9 cellular contexts compared by ENCODE assay signal in the genomic region with DNA sequence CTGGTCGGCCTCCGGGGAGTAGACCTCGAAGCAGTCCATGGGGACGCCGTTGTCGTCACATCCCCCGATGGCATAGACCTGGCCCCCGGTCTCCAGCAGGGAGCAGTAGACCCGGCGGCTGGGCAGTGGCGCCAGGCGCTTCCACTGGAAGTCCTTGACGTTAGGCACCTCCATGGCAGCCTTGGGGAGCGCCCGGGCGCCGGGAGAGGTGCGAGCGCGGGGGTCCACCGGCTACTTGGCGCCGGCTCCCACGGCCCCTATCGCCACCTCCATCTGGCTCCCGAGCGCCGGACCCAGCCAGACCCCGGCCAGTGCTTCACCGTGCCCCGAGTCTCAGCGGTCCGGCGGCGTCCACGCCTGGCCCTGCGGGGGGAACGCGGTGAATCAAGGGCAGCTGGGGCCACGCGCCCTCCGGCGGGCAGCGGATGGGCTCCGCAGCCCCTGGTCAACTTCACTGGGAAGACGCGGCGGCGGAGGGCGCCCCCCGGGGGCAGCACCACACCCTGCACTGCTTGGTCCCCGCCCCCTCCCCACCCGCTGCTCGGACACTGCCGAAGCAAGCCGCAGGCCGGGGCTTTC. TPM values are rescaled to one million over a fixed set of nuclear protein-coding genes. Genes with fewer than 3 reads are reported as not detected.
DNase-seq lines count a peak whose midpoint lies in the region; ATAC-seq, FAIRE-seq and TF ChIP-seq lines count a peak whose summit lies in the region.
"Had no signal": no experiment of that assay in that cellular context is flagged by ENCODE, and none has a peak within 500 bp of the region (broad histone marks: within the 10 kb centered on the region; RNA-seq: fewer than 3 reads in every experiment).

No MANE protein-coding gene starts in this region.

- H3K36me3 ChIP-seq in bronchial epithelial cell (ENCODE audit: control insufficient read depth, insufficient read depth, low read length): no peaks in the 10 kb centered on the region
- no peaks in the 10 kb centered on the region for H3K36me3 ChIP-seq in left lung
- H3K36me3 ChIP-seq in tibial nerve: no peaks in the 10 kb centered on the region

- H3K27me3 Mint-ChIP-seq in activated naive CD4-positive, alpha-beta T cell treated with anti-CD3 and anti-CD28 coated beads, Interleukin-2, amount 10 ng/mL, durations not matched to agents 7 days and 5 days: peaks cover 97% of the 10 kb centered on the region
- H3K27me3 Mint-ChIP-seq in activated naive CD4-positive, alpha-beta T cell treated with anti-CD3 and anti-CD28 coated beads for 36 hours (ENCODE audit: low read depth): peaks cover 35% of the 10 kb centered on the region

- H3K4me3 ChIP-seq in bronchial epithelial cell (ENCODE audit: low read depth, low read length) (peak overlapping the region; percentile 11), left lung (peak overlapping the region; percentile 20 to 25), tibial nerve (peak overlapping the region; percentile 5 to 48 (median 30))

- 5 to 26% methylated on average over 7 to 13 of the region's 57 CpGs for WGBS in tibial nerve, 2 donors

- H3K27ac Mint-ChIP-seq in activated naive CD4-positive, alpha-beta T cell treated with anti-CD3 and anti-CD28 coated beads, Interleukin-2, amount 10 ng/mL, durations not matched to agents 7 days and 5 days: no peak overlapping the region
- H3K27ac Mint-ChIP-seq in activated naive CD4-positive, alpha-beta T cell treated with anti-CD3 and anti-CD28 coated beads for 36 hours: no peak overlapping the region

- intact Hi-C loops in activated naive CD4-positive, alpha-beta T cell treated with anti-CD3 and anti-CD28 coated beads for 36 hours (cut with micrococcal nuclease): no loop called here
- intact Hi-C loops in left lung (cut with DNase I): no loop called here

- H3K9me3 ChIP-seq in left lung (no peaks in the 10 kb centered on the region), tibial nerve (no peaks in the 10 kb centered on the region)

- no peaks in the 10 kb centered on the region for H3K9me3 Mint-ChIP-seq in activated naive CD4-positive, alpha-beta T cell treated with anti-CD3 and anti-CD28 coated beads, Interleukin-2, amount 10 ng/mL, durations not matched to agents 7 days and 5 days
- H3K9me3 Mint-ChIP-seq in activated naive CD4-positive, alpha-beta T cell treated with anti-CD3 and anti-CD28 coated beads for 36 hours: no peaks in the 10 kb centered on the region

- FAIRE-seq in bronchial epithelial cell (lab: Jason Lieb, UNC): no peak
- FAIRE-seq: TTC549 had no signal

- peak; percentile 33 for DNase-seq in activated naive CD4-positive, alpha-beta T cell treated with anti-CD3 and anti-CD28 coated beads, Interleukin-2, amount 10 ng/mL, durations not matched to agents 7 days and 5 days
- no peak for DNase-seq in activated naive CD4-positive, alpha-beta T cell treated with anti-CD3 and anti-CD28 coated beads for 36 hours
- DNase-seq in bronchial epithelial cell (ENCODE audit: low read depth) (no peak), left lung (peak in 1 of 2 donors; percentile 82), tibial nerve (ENCODE audit: low spot score in 2 of 2) (no peak), middle frontal gyrus (ENCODE audit: extremely low spot score, low spot score) (no peak), NCI-H2081 (lab: John Stamatoyannopoulos, UW) (no peak)
- DNase-seq in central memory CD4-positive, alpha-beta T cell: no peak

- H3K27ac ChIP-seq in left lung (no peak overlapping the region), tibial nerve (no peak overlapping the region)

- no peak overlapping the region for H3K4me3 Mint-ChIP-seq in activated naive CD4-positive, alpha-beta T cell treated with anti-CD3 and anti-CD28 coated beads, Interleukin-2, amount 10 ng/mL, durations not matched to agents 7 days and 5 days
- H3K4me3 Mint-ChIP-seq in activated naive CD4-positive, alpha-beta T cell treated with anti-CD3 and anti-CD28 coated beads for 36 hours: no peak overlapping the region

- ATAC-seq in left lung: peak; percentile 53

- TF ChIP-seq EP300 in tibial nerve (IDR thresholded peaks at IDR 0.05): no peak

- no peak for TF ChIP-seq POLR2A in tibial nerve (IDR thresholded peaks at IDR 0.05)

- H3K4me1 Mint-ChIP-seq in activated naive CD4-positive, alpha-beta T cell treated with anti-CD3 and anti-CD28 coated beads, Interleukin-2, amount 10 ng/mL, durations not matched to agents 7 days and 5 days: peaks cover 4% of the 10 kb centered on the region
- H3K4me1 Mint-ChIP-seq in activated naive CD4-positive, alpha-beta T cell treated with anti-CD3 and anti-CD28 coated beads for 36 hours (ENCODE audit: low read depth): peaks cover 8% of the 10 kb centered on the region

- peak; percentile 17 for TF ChIP-seq CTCF in bronchial epithelial cell (IDR thresholded peaks at IDR 0.05; ENCODE audit: insufficient read depth, low read length, severe bottlenecking)
- no peak for TF ChIP-seq CTCF in left lung (IDR thresholded peaks at IDR 0.05)
- TF ChIP-seq CTCF in tibial nerve (IDR thresholded peaks at IDR 0.05): peak in 1 of 5 experiments; percentile 12

- H3K36me3 Mint-ChIP-seq in activated naive CD4-positive, alpha-beta T cell treated with anti-CD3 and anti-CD28 coated beads, Interleukin-2, amount 10 ng/mL, durations not matched to agents 7 days and 5 days: no peaks in the 10 kb centered on the region
- no peaks in the 10 kb centered on the region for H3K36me3 Mint-ChIP-seq in activated naive CD4-positive, alpha-beta T cell treated with anti-CD3 and anti-CD28 coated beads for 36 hours (ENCODE audit: low read depth)

- H3K4me1 ChIP-seq in left lung: peaks cover 9 to 12% of the 10 kb centered on the region in 2 donors
- H3K4me1 ChIP-seq in tibial nerve: peaks cover 0 to 16% (median 13%) of the 10 kb centered on the region in 4 donors

- CTCF ChIA-PET in activated naive CD4-positive, alpha-beta T cell treated with anti-CD3 and anti-CD28 coated beads, Interleukin-2, amount 10 ng/mL, durations not matched to agents 7 days and 5 days (lab: Charles Lee): interaction anchor here (1.4 kb wide), 1 partner anchor 70 kb away, joined by 3 read pairs; no protein-coding TSS in a partner anchor
- CTCF ChIA-PET in activated naive CD4-positive, alpha-beta T cell treated with anti-CD3 and anti-CD28 coated beads for 36 hours (lab: Charles Lee): interaction anchor here (1.0 to 1.2 kb wide), 2 partner anchors 11 to 15 kb away, joined by 3 to 4 read pairs; no protein-coding TSS in a partner anchor

- peaks cover 9% of the 10 kb centered on the region for H3K27me3 ChIP-seq in bronchial epithelial cell (ENCODE audit: control insufficient read depth, insufficient read depth, low read length)
- peaks cover 28 to 52% of the 10 kb centered on the region in 2 donors for H3K27me3 ChIP-seq in left lung
- H3K27me3 ChIP-seq in tibial nerve: peaks cover 0 to 58% of the 10 kb centered on the region in 2 donors

RNA-seq across cellular contexts. Expression of gene KLHDC8A, which starts 13.2 kb away (rescaled TPM):
- total RNA-seq in activated naive CD4-positive, alpha-beta T cell treated with anti-CD3 and anti-CD28 coated beads for 36 hours: not detected
- total RNA-seq in bronchial epithelial cell: not detected in 2 replicates
- total RNA-seq in left lung: under 1 TPM in 1 of 2 donors, not detected in 1; 0.32 TPM
- 1 to 10 TPM; 4.1 to 5.5 (median 4.6) TPM for total RNA-seq in tibial nerve

RNA-seq across cellular contexts. Expression of gene NUAK2, which starts 22.0 kb away (rescaled TPM):
- total RNA-seq in activated naive CD4-positive, alpha-beta T cell treated with anti-CD3 and anti-CD28 coated beads for 36 hours: 10 to 100 TPM; 11.2 to 12.2 TPM
- total RNA-seq in bronchial epithelial cell (3.9 and 9.9 TPM in 2 replicates), left lung (10 to 100 TPM; 10.3 to 12.3 TPM), tibial nerve (1 to 10 TPM in 3 of 4 donors, under 1 TPM in 1; 0.60 to 5.3 (median 2.7) TPM)
